Comparison of ENCODE assay signal across 1 cellular context in the genomic region with DNA sequence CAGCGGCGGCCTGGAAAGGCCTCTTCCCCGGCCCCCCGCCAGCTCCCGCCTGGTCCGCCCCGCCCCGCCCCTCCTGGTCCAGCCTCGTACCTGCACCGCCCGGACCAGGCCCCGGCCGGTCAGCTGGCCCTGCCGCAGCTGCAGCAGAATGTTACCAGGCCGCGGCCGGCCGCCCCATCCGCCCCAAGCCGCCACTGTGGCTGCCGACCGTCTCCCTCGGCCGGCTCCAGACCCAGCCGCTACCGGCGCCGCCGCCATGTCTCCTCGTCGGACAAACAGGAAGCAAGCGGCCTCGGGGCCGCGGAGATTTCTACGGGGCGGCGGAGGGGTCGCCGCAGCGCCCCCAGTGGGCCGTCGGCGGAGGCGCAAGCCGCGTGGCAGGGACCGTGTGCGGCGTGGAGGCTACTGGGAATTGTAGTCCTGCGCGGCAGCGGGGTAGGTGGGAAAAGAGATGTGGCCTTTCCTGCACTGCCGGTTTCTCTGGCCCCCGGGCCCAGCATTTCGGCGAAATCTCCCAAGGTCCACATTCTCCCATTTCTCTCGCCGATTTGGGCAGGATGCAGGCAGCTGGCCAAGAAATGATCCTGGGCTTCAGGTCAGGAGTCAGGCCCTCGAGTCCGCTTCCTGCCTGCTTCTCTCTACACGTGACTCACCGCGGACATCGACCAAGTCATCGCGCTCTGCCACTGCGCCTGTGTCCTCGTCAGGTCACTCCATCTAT.
TF ChIP-seq lines count a peak whose summit lies in the region.

A gene with protein sequence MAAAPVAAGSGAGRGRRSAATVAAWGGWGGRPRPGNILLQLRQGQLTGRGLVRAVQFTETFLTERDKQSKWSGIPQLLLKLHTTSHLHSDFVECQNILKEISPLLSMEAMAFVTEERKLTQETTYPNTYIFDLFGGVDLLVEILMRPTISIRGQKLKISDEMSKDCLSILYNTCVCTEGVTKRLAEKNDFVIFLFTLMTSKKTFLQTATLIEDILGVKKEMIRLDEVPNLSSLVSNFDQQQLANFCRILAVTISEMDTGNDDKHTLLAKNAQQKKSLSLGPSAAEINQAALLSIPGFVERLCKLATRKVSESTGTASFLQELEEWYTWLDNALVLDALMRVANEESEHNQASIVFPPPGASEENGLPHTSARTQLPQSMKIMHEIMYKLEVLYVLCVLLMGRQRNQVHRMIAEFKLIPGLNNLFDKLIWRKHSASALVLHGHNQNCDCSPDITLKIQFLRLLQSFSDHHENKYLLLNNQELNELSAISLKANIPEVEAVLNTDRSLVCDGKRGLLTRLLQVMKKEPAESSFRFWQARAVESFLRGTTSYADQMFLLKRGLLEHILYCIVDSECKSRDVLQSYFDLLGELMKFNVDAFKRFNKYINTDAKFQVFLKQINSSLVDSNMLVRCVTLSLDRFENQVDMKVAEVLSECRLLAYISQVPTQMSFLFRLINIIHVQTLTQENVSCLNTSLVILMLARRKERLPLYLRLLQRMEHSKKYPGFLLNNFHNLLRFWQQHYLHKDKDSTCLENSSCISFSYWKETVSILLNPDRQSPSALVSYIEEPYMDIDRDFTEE (minus strand): TSS at position 284 of the 721 bp plus-strand sequence. CDS start 26 bp downstream, at position 258.

TF ChIP-seq in A549, 52 proteins besides CTCF, POLR2A, EP300 and RAD21 (continued from another document):
- TF ChIP-seq, protein P1, sequence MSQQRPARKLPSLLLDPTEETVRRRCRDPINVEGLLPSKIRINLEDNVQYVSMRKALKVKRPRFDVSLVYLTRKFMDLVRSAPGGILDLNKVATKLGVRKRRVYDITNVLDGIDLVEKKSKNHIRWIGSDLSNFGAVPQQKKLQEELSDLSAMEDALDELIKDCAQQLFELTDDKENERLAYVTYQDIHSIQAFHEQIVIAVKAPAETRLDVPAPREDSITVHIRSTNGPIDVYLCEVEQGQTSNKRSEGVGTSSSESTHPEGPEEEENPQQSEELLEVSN (IDR thresholded peaks at IDR 0.05; ENCODE audit: borderline replicate concordance, low read depth) = peak; percentile 98
- TF ChIP-seq, protein P2, sequence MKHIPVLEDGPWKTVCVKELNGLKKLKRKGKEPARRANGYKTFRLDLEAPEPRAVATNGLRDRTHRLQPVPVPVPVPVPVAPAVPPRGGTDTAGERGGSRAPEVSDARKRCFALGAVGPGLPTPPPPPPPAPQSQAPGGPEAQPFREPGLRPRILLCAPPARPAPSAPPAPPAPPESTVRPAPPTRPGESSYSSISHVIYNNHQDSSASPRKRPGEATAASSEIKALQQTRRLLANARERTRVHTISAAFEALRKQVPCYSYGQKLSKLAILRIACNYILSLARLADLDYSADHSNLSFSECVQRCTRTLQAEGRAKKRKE (CRISPR knock-in tag; IDR thresholded peaks at IDR 0.05; ENCODE audit: low read depth) = peak; percentile 69; the same call in 1 of the 2 replicates
- TF ChIP-seq PHF8 (IDR thresholded peaks at IDR 0.05; ENCODE audit: borderline replicate concordance, low read depth) (peak; percentile 83), RCOR1 (IDR thresholded peaks at IDR 0.05; ENCODE audit: low read depth, low read length) (no peak), NFE2L2 (conservative IDR thresholded peaks at IDR 0.05; ENCODE audit: low read length) (no peak), FOSB (CRISPR knock-in tag; IDR thresholded peaks at IDR 0.05) (no peak), CHD4 (IDR thresholded peaks at IDR 0.05; ENCODE audit: borderline replicate concordance) (no peak), MYC (IDR thresholded peaks at IDR 0.05; ENCODE audit: borderline replicate concordance, low read length) (peak; percentile 100), HDAC2 (IDR thresholded peaks at IDR 0.05) (no peak; the same call in 1 of the 2 replicates), HEYL (CRISPR knock-in tag; IDR thresholded peaks at IDR 0.05) (no peak), SREBF2 (IDR thresholded peaks at IDR 0.05) (no peak), ZFP36 (IDR thresholded peaks at IDR 0.05; ENCODE audit: borderline replicate concordance, partially characterized antibody) (no peak), GATA3 (IDR thresholded peaks at IDR 0.05; ENCODE audit: borderline replicate concordance) (no peak), CBX2 (IDR thresholded peaks at IDR 0.05; ENCODE audit: borderline replicate concordance, low read depth) (no peak), ESRRA (IDR thresholded peaks at IDR 0.05; ENCODE audit: borderline replicate concordance, low read length) (no peak), KDM5A (IDR thresholded peaks at IDR 0.05) (no peak), BHLHE40 (IDR thresholded peaks at IDR 0.05; ENCODE audit: low read depth, low read length) (peak; percentile 30; the same call in 1 of the 2 replicates), HOXA7 (CRISPR knock-in tag; IDR thresholded peaks at IDR 0.05) (no peak), RFX5 (IDR thresholded peaks at IDR 0.05) (no peak), MAZ (IDR thresholded peaks at IDR 0.05; ENCODE audit: borderline replicate concordance, low read depth, low read length) (0 out of 2 replicates have a peak, but pooled peaks have one; percentile 17), FOXS1 (CRISPR knock-in tag; IDR thresholded peaks at IDR 0.05) (no peak), ZSCAN20 (CRISPR knock-in tag; IDR thresholded peaks at IDR 0.05) (no peak), SMC3 (IDR thresholded peaks at IDR 0.05) (peak; percentile 19; the same call in 1 of the 3 replicates), FOSL2 (IDR thresholded peaks at IDR 0.05) (no peak), FOSL2 (CRISPR knock-in tag; IDR thresholded peaks at IDR 0.05) (peak; percentile 68), JUNB (IDR thresholded peaks at IDR 0.05) (no peak), NR3C1 (IDR thresholded peaks at IDR 0.05) (no peak), ZNF302 (CRISPR knock-in tag; IDR thresholded peaks at IDR 0.05) (0 out of 2 replicates have a peak, but pooled peaks have one; percentile 46), CHD2 (IDR thresholded peaks at IDR 0.05; ENCODE audit: low read length, partially characterized antibody) (no peak), KDM1A (IDR thresholded peaks at IDR 0.05; ENCODE audit: low read depth) (no peak), ZC3H11A (IDR thresholded peaks at IDR 0.05) (no peak)
- TF ChIP-seq, protein P3, sequence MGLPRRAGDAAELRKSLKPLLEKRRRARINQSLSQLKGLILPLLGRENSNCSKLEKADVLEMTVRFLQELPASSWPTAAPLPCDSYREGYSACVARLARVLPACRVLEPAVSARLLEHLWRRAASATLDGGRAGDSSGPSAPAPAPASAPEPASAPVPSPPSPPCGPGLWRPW (IDR thresholded peaks at IDR 0.05) = no peak
- TF ChIP-seq, protein P4, sequence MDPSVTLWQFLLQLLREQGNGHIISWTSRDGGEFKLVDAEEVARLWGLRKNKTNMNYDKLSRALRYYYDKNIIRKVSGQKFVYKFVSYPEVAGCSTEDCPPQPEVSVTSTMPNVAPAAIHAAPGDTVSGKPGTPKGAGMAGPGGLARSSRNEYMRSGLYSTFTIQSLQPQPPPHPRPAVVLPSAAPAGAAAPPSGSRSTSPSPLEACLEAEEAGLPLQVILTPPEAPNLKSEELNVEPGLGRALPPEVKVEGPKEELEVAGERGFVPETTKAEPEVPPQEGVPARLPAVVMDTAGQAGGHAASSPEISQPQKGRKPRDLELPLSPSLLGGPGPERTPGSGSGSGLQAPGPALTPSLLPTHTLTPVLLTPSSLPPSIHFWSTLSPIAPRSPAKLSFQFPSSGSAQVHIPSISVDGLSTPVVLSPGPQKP (IDR thresholded peaks at IDR 0.05; ENCODE audit: low read depth, low read length) = no peak
- TF ChIP-seq, protein P5, sequence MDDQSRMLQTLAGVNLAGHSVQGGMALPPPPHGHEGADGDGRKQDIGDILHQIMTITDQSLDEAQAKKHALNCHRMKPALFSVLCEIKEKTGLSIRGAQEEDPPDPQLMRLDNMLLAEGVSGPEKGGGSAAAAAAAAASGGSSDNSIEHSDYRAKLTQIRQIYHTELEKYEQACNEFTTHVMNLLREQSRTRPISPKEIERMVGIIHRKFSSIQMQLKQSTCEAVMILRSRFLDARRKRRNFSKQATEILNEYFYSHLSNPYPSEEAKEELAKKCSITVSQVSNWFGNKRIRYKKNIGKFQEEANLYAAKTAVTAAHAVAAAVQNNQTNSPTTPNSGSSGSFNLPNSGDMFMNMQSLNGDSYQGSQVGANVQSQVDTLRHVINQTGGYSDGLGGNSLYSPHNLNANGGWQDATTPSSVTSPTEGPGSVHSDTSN (IDR thresholded peaks at IDR 0.05) = no peak
- TF ChIP-seq, protein P6, sequence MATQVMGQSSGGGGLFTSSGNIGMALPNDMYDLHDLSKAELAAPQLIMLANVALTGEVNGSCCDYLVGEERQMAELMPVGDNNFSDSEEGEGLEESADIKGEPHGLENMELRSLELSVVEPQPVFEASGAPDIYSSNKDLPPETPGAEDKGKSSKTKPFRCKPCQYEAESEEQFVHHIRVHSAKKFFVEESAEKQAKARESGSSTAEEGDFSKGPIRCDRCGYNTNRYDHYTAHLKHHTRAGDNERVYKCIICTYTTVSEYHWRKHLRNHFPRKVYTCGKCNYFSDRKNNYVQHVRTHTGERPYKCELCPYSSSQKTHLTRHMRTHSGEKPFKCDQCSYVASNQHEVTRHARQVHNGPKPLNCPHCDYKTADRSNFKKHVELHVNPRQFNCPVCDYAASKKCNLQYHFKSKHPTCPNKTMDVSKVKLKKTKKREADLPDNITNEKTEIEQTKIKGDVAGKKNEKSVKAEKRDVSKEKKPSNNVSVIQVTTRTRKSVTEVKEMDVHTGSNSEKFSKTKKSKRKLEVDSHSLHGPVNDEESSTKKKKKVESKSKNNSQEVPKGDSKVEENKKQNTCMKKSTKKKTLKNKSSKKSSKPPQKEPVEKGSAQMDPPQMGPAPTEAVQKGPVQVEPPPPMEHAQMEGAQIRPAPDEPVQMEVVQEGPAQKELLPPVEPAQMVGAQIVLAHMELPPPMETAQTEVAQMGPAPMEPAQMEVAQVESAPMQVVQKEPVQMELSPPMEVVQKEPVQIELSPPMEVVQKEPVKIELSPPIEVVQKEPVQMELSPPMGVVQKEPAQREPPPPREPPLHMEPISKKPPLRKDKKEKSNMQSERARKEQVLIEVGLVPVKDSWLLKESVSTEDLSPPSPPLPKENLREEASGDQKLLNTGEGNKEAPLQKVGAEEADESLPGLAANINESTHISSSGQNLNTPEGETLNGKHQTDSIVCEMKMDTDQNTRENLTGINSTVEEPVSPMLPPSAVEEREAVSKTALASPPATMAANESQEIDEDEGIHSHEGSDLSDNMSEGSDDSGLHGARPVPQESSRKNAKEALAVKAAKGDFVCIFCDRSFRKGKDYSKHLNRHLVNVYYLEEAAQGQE (IDR thresholded peaks at IDR 0.05) = no peak
- TF ChIP-seq, protein P7, sequence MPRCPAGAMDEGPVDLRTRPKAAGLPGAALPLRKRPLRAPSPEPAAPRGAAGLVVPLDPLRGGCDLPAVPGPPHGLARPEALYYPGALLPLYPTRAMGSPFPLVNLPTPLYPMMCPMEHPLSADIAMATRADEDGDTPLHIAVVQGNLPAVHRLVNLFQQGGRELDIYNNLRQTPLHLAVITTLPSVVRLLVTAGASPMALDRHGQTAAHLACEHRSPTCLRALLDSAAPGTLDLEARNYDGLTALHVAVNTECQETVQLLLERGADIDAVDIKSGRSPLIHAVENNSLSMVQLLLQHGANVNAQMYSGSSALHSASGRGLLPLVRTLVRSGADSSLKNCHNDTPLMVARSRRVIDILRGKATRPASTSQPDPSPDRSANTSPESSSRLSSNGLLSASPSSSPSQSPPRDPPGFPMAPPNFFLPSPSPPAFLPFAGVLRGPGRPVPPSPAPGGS (IDR thresholded peaks at IDR 0.05) = peak; percentile 77
- TF ChIP-seq, protein P8, sequence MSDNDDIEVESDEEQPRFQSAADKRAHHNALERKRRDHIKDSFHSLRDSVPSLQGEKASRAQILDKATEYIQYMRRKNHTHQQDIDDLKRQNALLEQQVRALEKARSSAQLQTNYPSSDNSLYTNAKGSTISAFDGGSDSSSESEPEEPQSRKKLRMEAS (IDR thresholded peaks at IDR 0.05) = peak; percentile 98
